Comparison of ENCODE assay signal across 2 cellular contexts in the genomic region with DNA sequence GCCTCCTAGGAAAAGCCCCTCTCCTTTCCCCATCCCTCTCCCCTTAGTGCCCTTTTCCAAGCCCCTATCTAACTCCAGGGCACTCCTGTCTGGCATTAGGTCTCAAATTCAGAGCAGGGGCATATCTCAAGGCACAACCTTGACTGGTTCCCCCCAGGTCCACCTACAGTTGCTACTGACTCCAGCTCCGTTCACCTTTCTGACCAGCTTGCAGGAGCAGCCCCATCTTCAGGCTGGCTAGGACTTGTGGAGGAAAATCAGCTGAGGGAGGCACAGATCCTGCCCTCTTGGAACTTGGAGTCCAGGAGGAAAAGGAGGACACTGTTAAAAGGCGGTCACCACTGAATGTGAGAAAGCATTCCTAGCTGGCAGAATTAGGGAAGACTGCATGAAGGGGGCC.
TF ChIP-seq lines count a peak whose summit lies in the region.

No MANE protein-coding gene starts in this region.

TF ChIP-seq in SK-N-SH, 30 proteins besides CTCF, POLR2A, EP300 and RAD21 (continued from another document):
- TF ChIP-seq IRF3 (IDR thresholded peaks at IDR 0.05; ENCODE audit: low read depth, low read length) (no peak), CHD2 (IDR thresholded peaks at IDR 0.05; ENCODE audit: low read length, partially characterized antibody) (no peak), SMC3 (IDR thresholded peaks at IDR 0.05; ENCODE audit: low read depth, low read length) (no peak), NRF1 (IDR thresholded peaks at IDR 0.05; ENCODE audit: low read depth, low read length) (no peak), MAX (IDR thresholded peaks at IDR 0.05; ENCODE audit: low read depth) (no peak), FOXJ3 (CRISPR knock-in tag; IDR thresholded peaks at IDR 0.05) (no peak), SIN3A (IDR thresholded peaks at IDR 0.05; ENCODE audit: borderline replicate concordance, low read depth, low read length) (no peak), RFX5 (IDR thresholded peaks at IDR 0.05; ENCODE audit: low read length) (no peak), MEF2A (IDR thresholded peaks at IDR 0.05; ENCODE audit: borderline replicate concordance, low read depth) (no peak), YY1 (IDR thresholded peaks at IDR 0.05; ENCODE audit: low read depth) (no peak), TEAD4 (IDR thresholded peaks at IDR 0.05; ENCODE audit: borderline replicate concordance, insufficient read depth) (no peak), EZH2phosphoT487 (IDR thresholded peaks at IDR 0.05; ENCODE audit: borderline replicate concordance, low read depth) (no peak), POLR2AphosphoS5 (IDR thresholded peaks at IDR 0.05; ENCODE audit: low read depth, low read length) (no peak), TAF1 (IDR thresholded peaks at IDR 0.05; ENCODE audit: borderline replicate concordance, low read depth, low read length) (no peak), GATA2 (CRISPR knock-in tag; IDR thresholded peaks at IDR 0.05) (no peak), FOXM1 (IDR thresholded peaks at IDR 0.05; ENCODE audit: low read depth) (no peak)

TF ChIP-seq in SK-N-SH treated with all-trans-retinoic acid at 6 μM for 48 hours, 23 proteins besides CTCF, POLR2A, EP300 and RAD21:
- TF ChIP-seq, protein P1, sequence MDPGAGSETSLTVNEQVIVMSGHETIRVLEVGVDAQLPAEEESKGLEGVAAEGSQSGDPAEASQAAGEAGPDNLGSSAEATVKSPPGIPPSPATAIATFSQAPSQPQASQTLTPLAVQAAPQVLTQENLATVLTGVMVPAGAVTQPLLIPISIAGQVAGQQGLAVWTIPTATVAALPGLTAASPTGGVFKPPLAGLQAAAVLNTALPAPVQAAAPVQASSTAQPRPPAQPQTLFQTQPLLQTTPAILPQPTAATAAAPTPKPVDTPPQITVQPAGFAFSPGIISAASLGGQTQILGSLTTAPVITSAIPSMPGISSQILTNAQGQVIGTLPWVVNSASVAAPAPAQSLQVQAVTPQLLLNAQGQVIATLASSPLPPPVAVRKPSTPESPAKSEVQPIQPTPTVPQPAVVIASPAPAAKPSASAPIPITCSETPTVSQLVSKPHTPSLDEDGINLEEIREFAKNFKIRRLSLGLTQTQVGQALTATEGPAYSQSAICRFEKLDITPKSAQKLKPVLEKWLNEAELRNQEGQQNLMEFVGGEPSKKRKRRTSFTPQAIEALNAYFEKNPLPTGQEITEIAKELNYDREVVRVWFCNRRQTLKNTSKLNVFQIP (CRISPR knock-in tag; IDR thresholded peaks at IDR 0.05; ENCODE audit: borderline replicate concordance, low read depth), result no peak
- TF ChIP-seq ZNF70 (CRISPR knock-in tag; IDR thresholded peaks at IDR 0.05) (no peak), ARNTL (CRISPR knock-in tag; IDR thresholded peaks at IDR 0.05; ENCODE audit: borderline replicate concordance, low read depth) (no peak), PPARA (CRISPR knock-in tag; IDR thresholded peaks at IDR 0.05; ENCODE audit: borderline replicate concordance) (no peak), TOX (CRISPR knock-in tag; IDR thresholded peaks at IDR 0.05; ENCODE audit: borderline replicate concordance) (no peak), SNAI2 (CRISPR knock-in tag; IDR thresholded peaks at IDR 0.05) (no peak), ZNF8 (CRISPR knock-in tag; IDR thresholded peaks at IDR 0.05) (no peak), TSHZ2 (CRISPR knock-in tag; IDR thresholded peaks at IDR 0.05) (no peak), ZNF565 (CRISPR knock-in tag; conservative IDR thresholded peaks at IDR 0.05; ENCODE audit: low read depth) (no peak), OSR1 (CRISPR knock-in tag; IDR thresholded peaks at IDR 0.05) (no peak), ESRRG (CRISPR knock-in tag; IDR thresholded peaks at IDR 0.05) (no peak), ISL1 (CRISPR knock-in tag; IDR thresholded peaks at IDR 0.05) (no peak), GLIS3 (CRISPR knock-in tag; IDR thresholded peaks at IDR 0.05) (no peak), RARB (CRISPR knock-in tag; IDR thresholded peaks at IDR 0.05) (no peak), PATZ1 (CRISPR knock-in tag; IDR thresholded peaks at IDR 0.05; ENCODE audit: borderline replicate concordance) (no peak), ZFP30 (CRISPR knock-in tag; IDR thresholded peaks at IDR 0.05) (no peak), CSDC2 (CRISPR knock-in tag; IDR thresholded peaks at IDR 0.05) (no peak), ZFP3 (CRISPR knock-in tag; IDR thresholded peaks at IDR 0.05) (no peak)
- TF ChIP-seq, protein P2, sequence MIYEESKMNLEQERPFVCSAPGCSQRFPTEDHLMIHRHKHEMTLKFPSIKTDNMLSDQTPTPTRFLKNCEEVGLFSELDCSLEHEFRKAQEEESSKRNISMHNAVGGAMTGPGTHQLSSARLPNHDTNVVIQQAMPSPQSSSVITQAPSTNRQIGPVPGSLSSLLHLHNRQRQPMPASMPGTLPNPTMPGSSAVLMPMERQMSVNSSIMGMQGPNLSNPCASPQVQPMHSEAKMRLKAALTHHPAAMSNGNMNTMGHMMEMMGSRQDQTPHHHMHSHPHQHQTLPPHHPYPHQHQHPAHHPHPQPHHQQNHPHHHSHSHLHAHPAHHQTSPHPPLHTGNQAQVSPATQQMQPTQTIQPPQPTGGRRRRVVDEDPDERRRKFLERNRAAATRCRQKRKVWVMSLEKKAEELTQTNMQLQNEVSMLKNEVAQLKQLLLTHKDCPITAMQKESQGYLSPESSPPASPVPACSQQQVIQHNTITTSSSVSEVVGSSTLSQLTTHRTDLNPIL (CRISPR knock-in tag; IDR thresholded peaks at IDR 0.05; ENCODE audit: low read depth), result no peak
